ENCODE assay signal across 11 cellular contexts in genomic region chr15:89441295-89441762, GRCh38. TPM values are rescaled to one million over a fixed set of nuclear protein-coding genes. Genes with fewer than 3 reads are reported as not detected.
DNase-seq lines count a peak whose midpoint lies in the region; ATAC-seq and TF ChIP-seq lines count a peak whose summit lies in the region.
"Had no signal": no experiment of that assay in that cellular context is flagged by ENCODE, and none has a peak within 500 bp of the region (broad histone marks: within the 10 kb centered on the region; RNA-seq: fewer than 3 reads in every experiment).

No MANE protein-coding gene starts in this region.

- no peaks in the 10 kb centered on the region for H3K36me3 ChIP-seq in mucosa of descending colon (ENCODE audit: low read depth)

- no peaks in the 10 kb centered on the region for H3K9me3 Mint-ChIP-seq in IgD-negative memory B cell
- H3K9me3 Mint-ChIP-seq in activated T-helper 1 cell treated with anti-CD3 and anti-CD28 coated beads, Interleukin-12 subunit alpha, Interleukin-12 subunit beta, Interleukin-2, Interleukin-4 antibody, amounts not matched to agents 30 ng/mL and 10 ng/mL and 1 ng/mL, durations not matched to agents 14 hours and 24 hours and 36 hours, result no peaks in the 10 kb centered on the region
- H3K9me3 Mint-ChIP-seq: neural crest cell had no signal

- H3K9me3 ChIP-seq in mucosa of descending colon, result no peaks in the 10 kb centered on the region

- intact Hi-C loops in mucosa of descending colon (cut with DNase I, micrococcal nuclease), result no loop called here
- intact Hi-C loops in activated T-helper 1 cell treated with anti-CD3 and anti-CD28 coated beads, Interleukin-12 subunit alpha, Interleukin-12 subunit beta, Interleukin-2, Interleukin-4 antibody, amounts not matched to agents 30 ng/mL and 10 ng/mL and 1 ng/mL, durations not matched to agents 14 hours and 24 hours and 36 hours (cut with micrococcal nuclease), result no loop called here

- no peak overlapping the region for H3K4me3 ChIP-seq in mucosa of descending colon

- peaks cover 2% of the 10 kb centered on the region for H3K27me3 Mint-ChIP-seq in IgD-negative memory B cell
- peaks cover 9% of the 10 kb centered on the region for H3K27me3 Mint-ChIP-seq in activated T-helper 1 cell treated with anti-CD3 and anti-CD28 coated beads, Interleukin-12 subunit alpha, Interleukin-12 subunit beta, Interleukin-2, Interleukin-4 antibody, amounts not matched to agents 30 ng/mL and 10 ng/mL and 1 ng/mL, durations not matched to agents 14 hours and 24 hours and 36 hours (ENCODE audit: insufficient read depth)

- peak overlapping the region; percentile 2 to 89 (median 74) for H3K4me3 Mint-ChIP-seq in IgD-negative memory B cell
- H3K4me3 Mint-ChIP-seq in activated T-helper 1 cell treated with anti-CD3 and anti-CD28 coated beads, Interleukin-12 subunit alpha, Interleukin-12 subunit beta, Interleukin-2, Interleukin-4 antibody, amounts not matched to agents 30 ng/mL and 10 ng/mL and 1 ng/mL, durations not matched to agents 14 hours and 24 hours and 36 hours, result no peak overlapping the region
- H3K4me3 Mint-ChIP-seq: neural crest cell had no signal

- peak; percentile 94 for ATAC-seq in HG02610 (IDR thresholded peaks at IDR 0.05; ENCODE audit: unreplicated experiment)
- ATAC-seq in mucosa of descending colon, result peak; percentile 73
- ATAC-seq: Panc1 had no signal

- no peak for TF ChIP-seq CTCF in mucosa of descending colon (IDR thresholded peaks at IDR 0.05)

- peak overlapping the region in 2 of 3 donors; percentile 4 to 66 for H3K27ac Mint-ChIP-seq in IgD-negative memory B cell
- H3K27ac Mint-ChIP-seq in activated T-helper 1 cell treated with anti-CD3 and anti-CD28 coated beads, Interleukin-12 subunit alpha, Interleukin-12 subunit beta, Interleukin-2, Interleukin-4 antibody, amounts not matched to agents 30 ng/mL and 10 ng/mL and 1 ng/mL, durations not matched to agents 14 hours and 24 hours and 36 hours, result no peak overlapping the region

- H3K4me1 ChIP-seq in mucosa of descending colon (ENCODE audit: low read depth), result no peaks in the 10 kb centered on the region

- peaks cover under 1% of the 10 kb centered on the region for H3K36me3 Mint-ChIP-seq in IgD-negative memory B cell
- no peaks in the 10 kb centered on the region for H3K36me3 Mint-ChIP-seq in activated T-helper 1 cell treated with anti-CD3 and anti-CD28 coated beads, Interleukin-12 subunit alpha, Interleukin-12 subunit beta, Interleukin-2, Interleukin-4 antibody, amounts not matched to agents 30 ng/mL and 10 ng/mL and 1 ng/mL, durations not matched to agents 14 hours and 24 hours and 36 hours (ENCODE audit: low read depth)

- H3K4me1 Mint-ChIP-seq in IgD-negative memory B cell, result peaks cover 13 to 15% (median 14%) of the 10 kb centered on the region in 3 donors
- H3K4me1 Mint-ChIP-seq in activated T-helper 1 cell treated with anti-CD3 and anti-CD28 coated beads, Interleukin-12 subunit alpha, Interleukin-12 subunit beta, Interleukin-2, Interleukin-4 antibody, amounts not matched to agents 30 ng/mL and 10 ng/mL and 1 ng/mL, durations not matched to agents 14 hours and 24 hours and 36 hours (ENCODE audit: low read depth), result no peaks in the 10 kb centered on the region

- DNase-seq in GM19238 (ENCODE audit: insufficient read length, low spot score), result peak; percentile 91
- DNase-seq in mucosa of descending colon, result peak in 1 of 3 donors; percentile 10
- no peak for DNase-seq in SK-N-DZ (ENCODE audit: low spot score)
- DNase-seq in activated T-helper 1 cell treated with anti-CD3 and anti-CD28 coated beads, Interleukin-12 subunit alpha, Interleukin-12 subunit beta, Interleukin-2, Interleukin-4 antibody, amounts not matched to agents 30 ng/mL and 10 ng/mL and 1 ng/mL, durations not matched to agents 14 hours and 24 hours and 36 hours (ENCODE audit: low spot score), result no peak
- no peak for DNase-seq in NCI-H1092 (lab: John Stamatoyannopoulos, UW)
- DNase-seq in SHP77 treated with DMSO at 0.1 percent for 48 hours (lab: John Stamatoyannopoulos, UW), result no peak
- DNase-seq: activated naive CD4-positive, alpha-beta T cell treated with anti-CD3 and anti-CD28 coated beads, Interleukin-2, amount 50 U/mL, for 16 hours had no signal

RNA-seq across cellular contexts. Expression of gene RHCG, which starts 55.1 kb away (rescaled TPM):
- polyA plus RNA-seq in IgD-negative memory B cell, result not detected
- total RNA-seq in mucosa of descending colon, result under 1 TPM in 1 of 3 donors, not detected in 2; 0.98 TPM
- not detected in 2 replicates for polyA plus RNA-seq in SK-N-DZ (2014; cell fraction: cytosol; rRNA removed)
- not detected in 2 replicates for polyA plus RNA-seq in SK-N-DZ (2014; cell fraction: nucleus; rRNA removed)
- total RNA-seq in activated T-helper 1 cell treated with anti-CD3 and anti-CD28 coated beads, Interleukin-12 subunit alpha, Interleukin-12 subunit beta, Interleukin-2, Interleukin-4 antibody, amounts not matched to agents 30 ng/mL and 10 ng/mL and 1 ng/mL, durations not matched to agents 14 hours and 24 hours and 36 hours, result not detected in 2 replicates
- total RNA-seq: neural crest cell had no signal
